Comparison of ENCODE assay signal across 9 cellular contexts in the genomic region with DNA sequence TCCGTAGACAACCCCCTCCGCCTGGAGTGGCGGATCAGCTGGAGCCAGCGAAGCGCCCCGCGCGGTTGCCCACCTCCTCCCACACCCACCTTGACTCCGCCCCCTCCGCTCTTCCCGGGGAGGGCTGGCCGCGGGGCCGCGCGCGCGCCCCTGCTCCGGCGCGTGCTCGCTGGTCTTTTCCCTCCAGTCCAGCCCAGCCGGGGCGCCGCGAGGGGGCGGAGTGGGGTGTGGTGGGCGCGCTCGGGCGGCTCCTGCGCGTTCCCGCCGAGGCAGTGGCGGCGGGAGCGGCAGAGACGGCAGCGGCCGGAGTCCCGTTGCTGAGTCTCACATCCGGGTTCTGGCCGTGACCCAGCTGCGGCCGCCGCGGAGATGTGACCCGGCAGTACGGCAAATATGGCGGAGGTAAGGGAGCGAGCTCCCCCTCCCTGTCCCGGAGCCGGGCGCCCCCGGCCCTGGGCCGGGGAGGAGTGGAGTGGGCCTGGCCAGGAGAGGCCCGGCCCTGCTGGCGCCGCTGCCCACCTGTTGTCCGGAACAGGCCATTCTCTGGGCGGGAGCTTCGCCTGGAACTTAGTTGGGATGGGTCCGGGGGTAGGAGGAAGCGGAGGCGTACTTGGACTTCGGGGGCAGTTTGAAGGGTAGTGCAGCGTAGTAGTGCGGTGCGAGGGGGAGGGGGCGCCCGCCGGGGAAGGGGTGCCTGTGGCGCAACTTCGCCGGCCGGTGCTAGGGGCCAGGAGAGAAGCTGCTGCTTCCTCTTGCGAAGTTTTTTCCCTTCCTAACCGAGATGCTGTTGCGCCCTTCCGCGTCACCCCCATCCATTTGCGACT. TPM values are rescaled to one million over a fixed set of nuclear protein-coding genes. Genes with fewer than 3 reads are reported as not detected.
DNase-seq lines count a peak whose midpoint lies in the region; ATAC-seq, FAIRE-seq and TF ChIP-seq lines count a peak whose summit lies in the region.
"Had no signal": no experiment of that assay in that cellular context is flagged by ENCODE, and none has a peak within 500 bp of the region (broad histone marks: within the 10 kb centered on the region; RNA-seq: fewer than 3 reads in every experiment).

No MANE protein-coding gene starts in this region.

- no peak for FAIRE-seq in keratinocyte (lab: Jason Lieb, UNC)
- FAIRE-seq: TTC549 had no signal

- no peaks in the 10 kb centered on the region for H3K27me3 Mint-ChIP-seq in central memory CD8-positive, alpha-beta T cell

- no peaks in the 10 kb centered on the region for H3K9me3 Mint-ChIP-seq in central memory CD8-positive, alpha-beta T cell

- peak; percentile 65 for ATAC-seq in GM19025 (IDR thresholded peaks at IDR 0.05; ENCODE audit: low read depth, unreplicated experiment)
- ATAC-seq in HG03196 (IDR thresholded peaks at IDR 0.05; ENCODE audit: unreplicated experiment), result peak; percentile 75
- peak; percentile 62 to 68 for ATAC-seq in activated CD4-positive, CD25-positive, alpha-beta regulatory T cell treated with anti-CD3 and anti-CD28 coated beads, Interleukin-2, amount 50 U/mL, for 24 hours
- ATAC-seq in central memory CD8-positive, alpha-beta T cell (replicated peaks; ENCODE audit: extremely low read depth, poor library complexity, severe bottlenecking), result peak; percentile 68

- no peaks in the 10 kb centered on the region for H3K9me3 ChIP-seq in keratinocyte (ENCODE audit: control insufficient read depth, low read depth, low read length)

- H3K27ac Mint-ChIP-seq in central memory CD8-positive, alpha-beta T cell (ENCODE audit: low read depth), result peak overlapping the region; percentile 96

- peak overlapping the region; percentile 90 to 95 (median 94) for H3K4me3 ChIP-seq in keratinocyte (ENCODE audit: control insufficient read depth in 2 of 3, extremely low read depth in 1 of 3, insufficient read depth in 2 of 3, low read depth in 1 of 3, low read length in 3 of 3)

- peak overlapping the region; percentile 96 for H3K4me3 Mint-ChIP-seq in central memory CD8-positive, alpha-beta T cell

- H3K4me1 Mint-ChIP-seq in central memory CD8-positive, alpha-beta T cell, result peaks cover 59% of the 10 kb centered on the region

- peaks cover 35% of the 10 kb centered on the region for H3K4me1 ChIP-seq in keratinocyte (ENCODE audit: control insufficient read depth, extremely low read depth, insufficient read depth, low read length)

- H3K36me3 Mint-ChIP-seq in central memory CD8-positive, alpha-beta T cell (ENCODE audit: insufficient read depth), result peaks cover 24% of the 10 kb centered on the region

- H3K79me2 ChIP-seq in keratinocyte (ENCODE audit: control insufficient read depth, insufficient read depth, low read length), result peaks cover 89% of the 10 kb centered on the region

- peak overlapping the region; percentile 94 for H3K4me2 ChIP-seq in keratinocyte (ENCODE audit: control insufficient read depth, extremely low read depth, insufficient read depth, low read depth, low read length)

- TF ChIP-seq CTCF in keratinocyte (optimal IDR thresholded peaks at IDR 0.05 in 1 of 3, IDR thresholded peaks at IDR 0.05 in 1 of 3, conservative IDR thresholded peaks at IDR 0.05 in 1 of 3; ENCODE audit: extremely low read depth in 1 of 3, insufficient read depth in 2 of 3, low read length in 3 of 3), result peak in 1 of 3 experiments; percentile 35

- H3K36me3 ChIP-seq in keratinocyte (ENCODE audit: control insufficient read depth in 2 of 2, extremely low read depth in 1 of 2, insufficient read depth in 2 of 2, low read length in 2 of 2), result no peaks in the 10 kb centered on the region

- H3K27me3 ChIP-seq in keratinocyte (ENCODE audit: control insufficient read depth, extremely low read depth, insufficient read depth, low read length), result no peaks in the 10 kb centered on the region

- no peaks in the 10 kb centered on the region for H3K9me1 ChIP-seq in keratinocyte (ENCODE audit: control insufficient read depth, extremely low read depth, insufficient read depth, low read length)

- peak overlapping the region; percentile 86 for H3K27ac ChIP-seq in keratinocyte (ENCODE audit: control insufficient read depth, insufficient read depth, low read length)

- peaks cover 5% of the 10 kb centered on the region for H4K20me1 ChIP-seq in keratinocyte (ENCODE audit: control insufficient read depth, extremely low read depth, insufficient read depth, low read length)

- dilution Hi-C loops in keratinocyte (cut with MboI; ENCODE audit: extremely low pct_ligation_motif_present, low sequenced_read_pairs), result no loop called here

- H2AFZ ChIP-seq in keratinocyte (ENCODE audit: control insufficient read depth, low read length), result peak overlapping the region; percentile 87

- H3K9ac ChIP-seq in keratinocyte (ENCODE audit: control insufficient read depth, extremely low read depth, insufficient read depth, low read length), result peak overlapping the region; percentile 91

- peak; percentile 95 for DNase-seq in AG20443 (ENCODE audit: low spot score)
- peak; percentile 97 for DNase-seq in NCI-H345 (lab: John Stamatoyannopoulos, UW)
- DNase-seq in central memory CD8-positive, alpha-beta T cell (ENCODE audit: low spot score in 2 of 2), result peak; percentile 86
- DNase-seq in keratinocyte (ENCODE audit: low read depth, low spot score), result no peak
- peak; percentile 93 for DNase-seq in stimulated activated CD4-positive, alpha-beta T cell treated with anti-CD3 and anti-CD28 coated beads, Interleukin-12 subunit alpha, Interleukin-12 subunit beta, amount 100 ng/mL, for 4 hours

RNA-seq across cellular contexts. Expression of a gene that starts 5.4 kb away (rescaled TPM):
- 11.4 to 20.7 TPM (median 14.8 TPM) in 3 replicates for polyA plus RNA-seq in keratinocyte
- polyA plus RNA-seq in keratinocyte (2011; ENCODE audit: low read depth), result 77.7 TPM
- 8.4 and 14.0 TPM in 2 replicates for polyA plus RNA-seq in keratinocyte (2011; cell fraction: cytosol; rRNA removed)
- 10.2 and 17.5 TPM in 2 replicates for polyA plus RNA-seq in keratinocyte (2011; cell fraction: nucleus; rRNA removed)
- polyA plus RNA-seq in keratinocyte (2012; ENCODE audit: low replicate concordance), result 15.9 and 16.1 TPM in 2 replicates
- 5.3 to 21.4 TPM (median 8.3 TPM) in 3 replicates for polyA minus RNA-seq in keratinocyte
- 31.5 TPM for polyA minus RNA-seq in keratinocyte (2011; cell fraction: cytosol; rRNA and poly(A)+ RNA removed)
- 12.8 and 29.2 TPM in 2 replicates for polyA minus RNA-seq in keratinocyte (2011; cell fraction: nucleus; rRNA and poly(A)+ RNA removed)

RNA-seq across cellular contexts. Expression of a gene that starts 5.6 kb away (rescaled TPM):
- 1.4 to 4.1 TPM (median 3.7 TPM) in 3 replicates for polyA plus RNA-seq in keratinocyte
- polyA plus RNA-seq in keratinocyte (2011; ENCODE audit: low read depth), result 6.2 TPM
- 2.5 and 3.9 TPM in 2 replicates for polyA plus RNA-seq in keratinocyte (2011; cell fraction: cytosol; rRNA removed)
- polyA plus RNA-seq in keratinocyte (2011; cell fraction: nucleus; rRNA removed), result 3.2 and 3.9 TPM in 2 replicates
- polyA plus RNA-seq in keratinocyte (2012; ENCODE audit: low replicate concordance), result 1.7 TPM in 2 replicates
- polyA minus RNA-seq in keratinocyte, result 0.39 to 3.8 TPM (median 2.6 TPM) in 3 replicates
- polyA minus RNA-seq in keratinocyte (2011; cell fraction: cytosol; rRNA and poly(A)+ RNA removed), result 8.2 TPM
- polyA minus RNA-seq in keratinocyte (2011; cell fraction: nucleus; rRNA and poly(A)+ RNA removed), result 2.4 and 5.1 TPM in 2 replicates
